ENCODE assay signal across 17 cellular contexts in the genomic region with DNA sequence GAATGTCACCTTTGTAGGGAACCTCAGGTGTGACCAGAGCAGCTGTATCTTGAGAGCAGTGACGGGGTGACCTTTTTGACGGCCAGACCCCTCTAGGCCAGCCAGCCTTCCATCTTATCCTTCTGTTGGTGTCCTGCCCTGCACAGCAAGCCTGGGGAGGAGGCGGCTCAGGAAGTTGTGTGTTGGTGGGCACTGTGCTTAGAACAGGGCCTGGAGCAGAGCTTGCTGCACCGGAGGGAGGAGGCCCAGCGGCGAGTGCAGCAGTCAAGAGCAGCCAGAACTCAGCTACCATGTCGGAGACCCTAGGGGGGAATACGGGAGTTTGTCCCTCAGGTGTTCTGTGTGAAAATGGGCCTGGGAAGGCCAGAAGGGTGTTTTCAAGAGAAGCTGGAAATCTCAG.
"Had no signal": no experiment of that assay in that cellular context is flagged by ENCODE, and none has a peak within 500 bp of the region (broad histone marks: within the 10 kb centered on the region; RNA-seq: fewer than 3 reads in every experiment).

No MANE protein-coding gene starts in this region.

- H3K36me3 ChIP-seq: left lung, neutrophil, prostate gland, right atrium auricular region, spleen, thoracic aorta, transverse colon had no signal

- H3K27ac ChIP-seq: left lung, neutrophil, prostate gland, right atrium auricular region, skin epidermis, spleen, thoracic aorta, transverse colon had no signal

- H3K4me3 Mint-ChIP-seq: stimulated activated naive B cell treated with anti-CD40 and anti-IgM and Interleukin-4, amounts not matched to agents 10 μg/mL and 1 μg/mL and 100 μg/mL, for 72 hours; stimulated activated naive CD8-positive, alpha-beta T cell treated with anti-CD3 and anti-CD28 coated beads, Interleukin-15, Interleukin-2, amounts not matched to agents 100 ng/mL and 50 ng/mL, for 24 hours had no signal

- H3K9me3 ChIP-seq: left lung, neutrophil, prostate gland, right atrium auricular region, spleen, thoracic aorta, transverse colon had no signal

- H3K4me1 Mint-ChIP-seq: natural killer cell had no signal

- DNase-seq: cortex of kidney; effector memory CD8-positive, alpha-beta T cell; kidney; left lung; mesendoderm; natural killer cell; spleen; stimulated activated naive B cell treated with anti-CD40 and anti-IgM and Interleukin-4, amounts not matched to agents 10 μg/mL and 1 μg/mL and 100 μg/mL, for 72 hours; transverse colon had no signal

- FAIRE-seq: endometrium, frontal cortex, kidney had no signal

- H3K36me3 Mint-ChIP-seq: natural killer cell; stimulated activated naive B cell treated with anti-CD40 and anti-IgM and Interleukin-4, amounts not matched to agents 10 μg/mL and 1 μg/mL and 100 μg/mL, for 72 hours had no signal

- H3K4me3 ChIP-seq: left lung, prostate gland, right atrium auricular region, skin epidermis, spleen, thoracic aorta, transverse colon had no signal

- H3K27ac Mint-ChIP-seq: effector memory CD8-positive, alpha-beta T cell; natural killer cell; stimulated activated naive B cell treated with anti-CD40 and anti-IgM and Interleukin-4, amounts not matched to agents 10 μg/mL and 1 μg/mL and 100 μg/mL, for 72 hours; stimulated activated naive CD8-positive, alpha-beta T cell treated with anti-CD3 and anti-CD28 coated beads, Interleukin-15, Interleukin-2, amounts not matched to agents 100 ng/mL and 50 ng/mL, for 24 hours had no signal

- H3K9me3 Mint-ChIP-seq: effector memory CD8-positive, alpha-beta T cell; natural killer cell; stimulated activated naive B cell treated with anti-CD40 and anti-IgM and Interleukin-4, amounts not matched to agents 10 μg/mL and 1 μg/mL and 100 μg/mL, for 72 hours; stimulated activated naive CD8-positive, alpha-beta T cell treated with anti-CD3 and anti-CD28 coated beads, Interleukin-15, Interleukin-2, amounts not matched to agents 100 ng/mL and 50 ng/mL, for 24 hours had no signal

- ATAC-seq: effector memory CD8-positive, alpha-beta T cell; left lung; natural killer cell; stimulated activated naive B cell treated with anti-CD40 and anti-IgM and Interleukin-4, amounts not matched to agents 10 μg/mL and 1 μg/mL and 100 μg/mL, for 72 hours had no signal

- H3K4me1 ChIP-seq: prostate gland had no signal
